In genomic region chr6:57013501-57013900, GRCh38 we compare ENCODE assay signal across 1 cellular context.
A peak's percentile ranks its signal among the peaks of the same experiment; 100 is the strongest.
TF ChIP-seq lines count a peak whose summit lies in the region.

No MANE protein-coding gene starts in this region.

TF ChIP-seq in K562, 482 proteins besides CTCF, POLR2A, EP300 and RAD21:
- peak; percentile 78; the same call in 1 of the 2 replicates for TF ChIP-seq JUND (IDR thresholded peaks at IDR 0.05; ENCODE audit: borderline replicate concordance, low read depth, low read length)
- peak; percentile 66; the same call in 1 of the 3 replicates for TF ChIP-seq JUND (tag; IDR thresholded peaks at IDR 0.05; ENCODE audit: borderline replicate concordance, low read depth, low read length)
- peak; percentile 90 for TF ChIP-seq PKNOX1 (IDR thresholded peaks at IDR 0.05)
- TF ChIP-seq DPF2 (IDR thresholded peaks at IDR 0.05), result peak; percentile 64
- TF ChIP-seq MAFK (IDR thresholded peaks at IDR 0.05; ENCODE audit: low read length), result peak; percentile 23; the same call in 1 of the 2 replicates
- TF ChIP-seq C11orf30 (IDR thresholded peaks at IDR 0.05; ENCODE audit: low read depth), result peak; percentile 71
- TF ChIP-seq, protein P1, sequence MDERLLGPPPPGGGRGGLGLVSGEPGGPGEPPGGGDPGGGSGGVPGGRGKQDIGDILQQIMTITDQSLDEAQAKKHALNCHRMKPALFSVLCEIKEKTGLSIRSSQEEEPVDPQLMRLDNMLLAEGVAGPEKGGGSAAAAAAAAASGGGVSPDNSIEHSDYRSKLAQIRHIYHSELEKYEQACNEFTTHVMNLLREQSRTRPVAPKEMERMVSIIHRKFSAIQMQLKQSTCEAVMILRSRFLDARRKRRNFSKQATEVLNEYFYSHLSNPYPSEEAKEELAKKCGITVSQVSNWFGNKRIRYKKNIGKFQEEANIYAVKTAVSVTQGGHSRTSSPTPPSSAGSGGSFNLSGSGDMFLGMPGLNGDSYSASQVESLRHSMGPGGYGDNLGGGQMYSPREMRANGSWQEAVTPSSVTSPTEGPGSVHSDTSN (CRISPR knock-in tag; IDR thresholded peaks at IDR 0.05; ENCODE audit: low read depth), result no peak
- TF ChIP-seq, protein P1 (tag; conservative IDR thresholded peaks at IDR 0.05; ENCODE audit: low read depth), result peak; percentile 62; the same call in 1 of the 2 replicates
- TF ChIP-seq MAFG (tag; conservative IDR thresholded peaks at IDR 0.05), result peak; percentile 49
- TF ChIP-seq BRD9 (IDR thresholded peaks at IDR 0.05; ENCODE audit: low read depth, partially characterized antibody), result no peak
- TF ChIP-seq, protein P2, sequence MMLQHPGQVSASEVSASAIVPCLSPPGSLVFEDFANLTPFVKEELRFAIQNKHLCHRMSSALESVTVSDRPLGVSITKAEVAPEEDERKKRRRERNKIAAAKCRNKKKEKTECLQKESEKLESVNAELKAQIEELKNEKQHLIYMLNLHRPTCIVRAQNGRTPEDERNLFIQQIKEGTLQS (IDR thresholded peaks at IDR 0.05), result peak; percentile 66; the same call in 1 of the 2 replicates
- TF ChIP-seq, protein P2 (CRISPR knock-in tag; conservative IDR thresholded peaks at IDR 0.05), result no peak
- TF ChIP-seq SMARCA4 (IDR thresholded peaks at IDR 0.05), result peak; percentile 28; the same call in 1 of the 2 replicates
- no peak; the same call in 1 of the 2 replicates for TF ChIP-seq NFE2L1 (tag; IDR thresholded peaks at IDR 0.05; ENCODE audit: borderline replicate concordance, low read depth)
- TF ChIP-seq CBFA2T3 (IDR thresholded peaks at IDR 0.05), result no peak
- TF ChIP-seq ZBTB26 (CRISPR knock-in tag; IDR thresholded peaks at IDR 0.05), result no peak
- TF ChIP-seq SNRNP70 (optimal IDR thresholded peaks at IDR 0.05; ENCODE audit: low read depth, low read length), result no peak
- TF ChIP-seq MEIS2 (IDR thresholded peaks at IDR 0.05; ENCODE audit: partially characterized antibody), result peak; percentile 45
- TF ChIP-seq L3MBTL2 (IDR thresholded peaks at IDR 0.05), result peak; percentile 57
- TF ChIP-seq STAT5A (IDR thresholded peaks at IDR 0.05; ENCODE audit: borderline replicate concordance, low read length), result no peak
- peak; percentile 30; the same call in 1 of the 2 replicates for TF ChIP-seq MAFF (IDR thresholded peaks at IDR 0.05; ENCODE audit: low read length)
- TF ChIP-seq FOSL1 (tag; conservative IDR thresholded peaks at IDR 0.05), result peak; percentile 79
- TF ChIP-seq, protein P3, sequence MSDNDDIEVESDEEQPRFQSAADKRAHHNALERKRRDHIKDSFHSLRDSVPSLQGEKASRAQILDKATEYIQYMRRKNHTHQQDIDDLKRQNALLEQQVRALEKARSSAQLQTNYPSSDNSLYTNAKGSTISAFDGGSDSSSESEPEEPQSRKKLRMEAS (CRISPR knock-in tag; IDR thresholded peaks at IDR 0.05), result no peak
- no peak for TF ChIP-seq TEAD2 (tag; IDR thresholded peaks at IDR 0.05)
- TF ChIP-seq NFE2 (IDR thresholded peaks at IDR 0.05; ENCODE audit: low read depth), result peak; percentile 79
- TF ChIP-seq, protein P4, sequence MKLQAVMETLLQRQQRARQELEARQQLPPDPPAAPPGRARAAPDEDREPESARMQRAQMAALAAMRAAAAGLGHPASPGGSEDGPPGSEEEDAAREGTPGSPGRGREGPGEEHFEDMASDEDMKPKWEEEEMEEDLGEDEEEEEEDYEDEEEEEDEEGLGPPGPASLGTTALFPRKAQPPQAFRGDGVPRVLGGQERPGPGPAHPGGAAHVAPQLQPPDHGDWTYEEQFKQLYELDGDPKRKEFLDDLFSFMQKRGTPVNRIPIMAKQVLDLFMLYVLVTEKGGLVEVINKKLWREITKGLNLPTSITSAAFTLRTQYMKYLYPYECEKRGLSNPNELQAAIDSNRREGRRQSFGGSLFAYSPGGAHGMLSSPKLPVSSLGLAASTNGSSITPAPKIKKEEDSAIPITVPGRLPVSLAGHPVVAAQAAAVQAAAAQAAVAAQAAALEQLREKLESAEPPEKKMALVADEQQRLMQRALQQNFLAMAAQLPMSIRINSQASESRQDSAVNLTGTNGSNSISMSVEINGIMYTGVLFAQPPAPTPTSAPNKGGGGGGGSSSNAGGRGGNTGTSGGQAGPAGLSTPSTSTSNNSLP (IDR thresholded peaks at IDR 0.05; ENCODE audit: borderline replicate concordance, low read depth, low read length), result no peak
- 0 out of 4 replicates have a peak, but pooled peaks of 1 of the 2 experiments have one; percentile 11 for TF ChIP-seq HDAC1 (IDR thresholded peaks at IDR 0.05)
